Comparison of ENCODE assay signal across 33 cellular contexts in the genomic region with DNA sequence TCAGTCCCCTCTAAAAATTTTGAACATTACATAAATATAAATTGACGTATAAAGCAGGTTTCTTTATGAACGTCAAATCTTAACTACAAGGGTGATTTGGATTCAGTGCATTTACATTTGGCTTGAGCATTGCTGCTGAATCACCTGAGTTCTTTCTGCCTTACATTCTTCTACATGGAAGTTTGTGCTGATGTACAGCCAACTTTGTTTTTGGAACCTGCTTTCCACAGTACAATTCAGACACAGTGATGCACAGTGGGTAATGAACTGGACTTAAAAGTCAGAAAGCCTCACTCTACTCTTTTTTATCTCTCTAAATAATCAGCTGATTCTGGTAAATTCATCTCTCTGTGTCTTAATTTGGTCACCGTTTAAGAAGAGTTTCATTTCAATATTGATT. TPM values are rescaled to one million over a fixed set of nuclear protein-coding genes. Genes with fewer than 3 reads are reported as not detected.
"Had no signal": no experiment of that assay in that cellular context is flagged by ENCODE, and none has a peak within 500 bp of the region (broad histone marks: within the 10 kb centered on the region; RNA-seq: fewer than 3 reads in every experiment).

No MANE protein-coding gene starts in this region.

- ATAC-seq: activated CD8-positive, alpha-beta T cell treated with anti-CD3 and anti-CD28 coated beads for 36 hours; PC-3 had no signal

- H3K27me3 ChIP-seq: Peyer's patch, SJCRH30 had no signal

- H3K27ac ChIP-seq: KMS-11, Peyer's patch, RWPE1, SJCRH30, SK-N-MC, WERI-Rb-1 had no signal

- H3K4me3 ChIP-seq: Peyer's patch, SJCRH30, SK-N-MC had no signal

- H3K4me1 ChIP-seq: Peyer's patch, SJCRH30 had no signal

- H3K36me3 ChIP-seq: Peyer's patch, SJCRH30, WERI-Rb-1 had no signal

- DNase-seq: activated CD4-positive, alpha-beta T cell treated with anti-CD3 and anti-CD28 coated beads for 1 hour; activated CD4-positive, alpha-beta T cell treated with anti-CD3 and anti-CD28 coated beads for 48 hours; activated CD4-positive, alpha-beta T cell treated with anti-CD3 and anti-CD28 coated beads, Interleukin-2, amount 50 U/mL, for 4 hours; activated CD4-positive, CD25-positive, alpha-beta regulatory T cell; activated CD8-positive, alpha-beta T cell treated with anti-CD3 and anti-CD28 coated beads for 36 hours; activated gamma-delta T cell; activated naive CD4-positive, alpha-beta T cell treated with Interleukin-2 at 50 U/mL for 16 hours; activated naive CD8-positive, alpha-beta T cell treated with anti-CD3 and anti-CD28 coated beads, Interleukin-2, amount 10 ng/mL, durations not matched to agents 7 days and 5 days; activated T-cell treated with anti-CD3 and anti-CD28 coated beads, Interleukin-2, amount 50 U/mL, for 24 hours; amygdala; MM.1S; MV-4-11; NCI-H1092; NCI-H1436 treated with DMSO at 0.1 percent for 48 hours; NCI-H1694 treated with DMSO at 0.1 percent for 48 hours; NCI-H2029 treated with DMSO at 0.1 percent for 48 hours; NCI-H2107; NCI-H2171; NCI-H510A; NCI-H526; NCI-H748 treated with DMSO at 0.1 percent for 48 hours; NK-92 treated with Interleukin-12 subunit alpha and Interleukin-12 subunit beta, amount 100 ng/mL, for 24 hours; PC-3; Peyer's patch; SHP77; SJCRH30; T1000; WERI-Rb-1 had no signal

- H3K9me3 ChIP-seq: SJCRH30 had no signal

RNA-seq across cellular contexts. Expression of a gene that starts 47.6 kb away (rescaled TPM):
- total RNA-seq: activated CD8-positive, alpha-beta T cell treated with anti-CD3 and anti-CD28 coated beads for 36 hours; activated T-helper 2 cell treated with anti-CD3 and anti-CD28 coated beads, Interferon-gamma antibody, Interleukin-2, Interleukin-4, amounts not matched to agents 10 μg/mL and 5 μg/mL and 100 μg/mL, durations not matched to agents 14 hours and 24 hours and 36 hours; PC-3; T-helper 2 cell treated with Interferon-gamma antibody and Interleukin-4, amounts not matched to agents 100 ng/mL and 5 ng/mL, for 36 hours had no signal
